10 cellular contexts compared by ENCODE assay signal in genomic region chr10:30431435-30431911, GRCh38. TPM values are rescaled to one million over a fixed set of nuclear protein-coding genes. Genes with fewer than 3 reads are reported as not detected.
A peak's percentile ranks its signal among the peaks of the same experiment; 100 is the strongest.
DNase-seq lines count a peak whose midpoint lies in the region; TF ChIP-seq lines count a peak whose summit lies in the region.
"Had no signal": no experiment of that assay in that cellular context is flagged by ENCODE, and none has a peak within 500 bp of the region (broad histone marks: within the 10 kb centered on the region; RNA-seq: fewer than 3 reads in every experiment).

No MANE protein-coding gene starts in this region.

- peak overlapping the region; percentile 84 for H3K4me3 Mint-ChIP-seq in neural crest cell

- peak overlapping the region; percentile 91 to 97 for H3K27ac ChIP-seq in esophagus (ENCODE audit: low read depth in 2 of 2, low read length in 1 of 2)
- H3K27ac ChIP-seq in caudate nucleus (ENCODE audit: low read depth, low read length): no peak overlapping the region
- H3K27ac ChIP-seq: VCaP had no signal

- DNase-seq in AG20443 (ENCODE audit: low spot score): peak; percentile 46
- peak; percentile 27 for DNase-seq in NCI-H748 (lab: John Stamatoyannopoulos, UW; ENCODE audit: unreplicated experiment)
- no peak for DNase-seq in neural crest cell (ENCODE audit: low read depth, low spot score)
- no peak for DNase-seq in SKM-1 treated with dmso at 0.1 percent for 144 hours (lab: John Stamatoyannopoulos, UW; ENCODE audit: unreplicated experiment)
- DNase-seq in NCI-H226: no peak
- DNase-seq in pons (ENCODE audit: low spot score): no peak
- no peak for DNase-seq in caudate nucleus (lab: John Stamatoyannopoulos, UW)
- DNase-seq: effector CD8-positive, alpha-beta T cell had no signal

- H3K9me3 ChIP-seq in esophagus (ENCODE audit: control insufficient read depth in 2 of 2, insufficient read depth in 1 of 2, low read depth in 1 of 2, low read length in 1 of 2): no peaks in the 10 kb centered on the region

- no peaks in the 10 kb centered on the region for H3K36me3 Mint-ChIP-seq in neural crest cell (ENCODE audit: low read depth)

- H3K4me1 ChIP-seq in esophagus (ENCODE audit: control insufficient read depth in 2 of 2, insufficient read depth in 2 of 2, low read length in 1 of 2): peaks cover 0 to 3% of the 10 kb centered on the region in 2 donors

- H3K4me1 Mint-ChIP-seq in neural crest cell: peaks cover 39% of the 10 kb centered on the region

- no peaks in the 10 kb centered on the region for H3K9me3 Mint-ChIP-seq in neural crest cell

- no peak for TF ChIP-seq CTCF in neural crest cell (conservative IDR thresholded peaks at IDR 0.05)

- no peaks in the 10 kb centered on the region for H3K36me3 ChIP-seq in esophagus (ENCODE audit: control insufficient read depth in 2 of 2, insufficient read depth in 2 of 2, low read length in 1 of 2)

- H3K27me3 Mint-ChIP-seq in neural crest cell (ENCODE audit: low read depth): peaks cover 28% of the 10 kb centered on the region

- H3K27me3 ChIP-seq in esophagus (ENCODE audit: control insufficient read depth in 1 of 2, insufficient read depth in 2 of 2, low read length in 2 of 2): no peaks in the 10 kb centered on the region

- 28 to 37% methylated on average over 17 of the region's 17 CpGs for WGBS in esophagus, 2 donors

- H3K4me3 ChIP-seq in esophagus (ENCODE audit: low read depth in 1 of 2, low read length in 2 of 2): no peak overlapping the region

- H3K27ac Mint-ChIP-seq in neural crest cell (ENCODE audit: unreplicated experiment): no peak overlapping the region

RNA-seq across cellular contexts. Expression of gene MAP3K8, which starts 2.5 kb away (rescaled TPM):
- 10 to 100 TPM; 13.7 to 20.1 TPM for polyA plus RNA-seq in esophagus
- 0.30 and 1.4 TPM in 2 replicates for total RNA-seq in neural crest cell

Comparison
In these comparisons a context has a peak if more than half of its experiments do, and no peak if none do; other contexts are left out.
1. DNase-seq: peak in AG20443 (single experiment) and NCI-H748 (single experiment); none in neural crest cell (single experiment), SKM-1 treated with dmso at 0.1 percent for 144 hours (single experiment), NCI-H226 (single experiment), pons (single experiment) and caudate nucleus (0 of 61).